In the genomic region with DNA sequence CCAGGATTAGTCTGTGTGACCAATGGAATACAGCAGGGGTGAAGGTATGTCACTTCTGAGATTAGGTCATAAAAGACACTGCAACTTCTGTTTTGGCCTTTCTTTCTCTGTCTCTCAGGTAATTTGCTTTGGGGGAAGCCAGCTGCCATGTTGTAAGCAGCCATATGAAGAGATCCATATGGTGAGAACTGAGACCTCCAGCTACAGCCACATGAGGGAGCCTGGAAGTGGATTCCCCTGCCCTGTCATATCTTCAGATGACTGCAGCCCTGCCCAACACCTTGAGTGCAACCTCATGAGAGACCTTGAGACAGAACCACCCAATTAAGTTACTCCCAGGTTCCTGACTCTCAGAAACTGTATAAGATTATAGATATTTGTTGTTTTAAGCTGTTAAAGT, we compare ENCODE assay signal across 2 cellular contexts.
TF ChIP-seq lines count a peak whose summit lies in the region.

No MANE protein-coding gene starts in this region.

TF ChIP-seq in HCT116, 20 proteins besides CTCF, POLR2A, EP300 and RAD21:
- no peak for TF ChIP-seq ZNF274 (IDR thresholded peaks at IDR 0.05; ENCODE audit: low read depth, low read length)
- TF ChIP-seq, protein P1, sequence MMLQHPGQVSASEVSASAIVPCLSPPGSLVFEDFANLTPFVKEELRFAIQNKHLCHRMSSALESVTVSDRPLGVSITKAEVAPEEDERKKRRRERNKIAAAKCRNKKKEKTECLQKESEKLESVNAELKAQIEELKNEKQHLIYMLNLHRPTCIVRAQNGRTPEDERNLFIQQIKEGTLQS (IDR thresholded peaks at IDR 0.05) = no peak
- no peak for TF ChIP-seq FOSL1 (IDR thresholded peaks at IDR 0.05; ENCODE audit: low read depth)
- TF ChIP-seq JUND (IDR thresholded peaks at IDR 0.05) = no peak
- TF ChIP-seq ZFX (IDR thresholded peaks at IDR 0.05) = no peak
- TF ChIP-seq EZH2phosphoT487 (IDR thresholded peaks at IDR 0.05; ENCODE audit: borderline replicate concordance) = no peak
- no peak for TF ChIP-seq SIN3A (IDR thresholded peaks at IDR 0.05; ENCODE audit: low read depth)
- no peak for TF ChIP-seq SP1 (IDR thresholded peaks at IDR 0.05; ENCODE audit: low read depth)
- no peak for TF ChIP-seq CBX3 (IDR thresholded peaks at IDR 0.05; ENCODE audit: low read depth)
- TF ChIP-seq, protein P2, sequence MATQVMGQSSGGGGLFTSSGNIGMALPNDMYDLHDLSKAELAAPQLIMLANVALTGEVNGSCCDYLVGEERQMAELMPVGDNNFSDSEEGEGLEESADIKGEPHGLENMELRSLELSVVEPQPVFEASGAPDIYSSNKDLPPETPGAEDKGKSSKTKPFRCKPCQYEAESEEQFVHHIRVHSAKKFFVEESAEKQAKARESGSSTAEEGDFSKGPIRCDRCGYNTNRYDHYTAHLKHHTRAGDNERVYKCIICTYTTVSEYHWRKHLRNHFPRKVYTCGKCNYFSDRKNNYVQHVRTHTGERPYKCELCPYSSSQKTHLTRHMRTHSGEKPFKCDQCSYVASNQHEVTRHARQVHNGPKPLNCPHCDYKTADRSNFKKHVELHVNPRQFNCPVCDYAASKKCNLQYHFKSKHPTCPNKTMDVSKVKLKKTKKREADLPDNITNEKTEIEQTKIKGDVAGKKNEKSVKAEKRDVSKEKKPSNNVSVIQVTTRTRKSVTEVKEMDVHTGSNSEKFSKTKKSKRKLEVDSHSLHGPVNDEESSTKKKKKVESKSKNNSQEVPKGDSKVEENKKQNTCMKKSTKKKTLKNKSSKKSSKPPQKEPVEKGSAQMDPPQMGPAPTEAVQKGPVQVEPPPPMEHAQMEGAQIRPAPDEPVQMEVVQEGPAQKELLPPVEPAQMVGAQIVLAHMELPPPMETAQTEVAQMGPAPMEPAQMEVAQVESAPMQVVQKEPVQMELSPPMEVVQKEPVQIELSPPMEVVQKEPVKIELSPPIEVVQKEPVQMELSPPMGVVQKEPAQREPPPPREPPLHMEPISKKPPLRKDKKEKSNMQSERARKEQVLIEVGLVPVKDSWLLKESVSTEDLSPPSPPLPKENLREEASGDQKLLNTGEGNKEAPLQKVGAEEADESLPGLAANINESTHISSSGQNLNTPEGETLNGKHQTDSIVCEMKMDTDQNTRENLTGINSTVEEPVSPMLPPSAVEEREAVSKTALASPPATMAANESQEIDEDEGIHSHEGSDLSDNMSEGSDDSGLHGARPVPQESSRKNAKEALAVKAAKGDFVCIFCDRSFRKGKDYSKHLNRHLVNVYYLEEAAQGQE (IDR thresholded peaks at IDR 0.05; ENCODE audit: low read depth) = no peak

TF ChIP-seq in SK-N-SH, 30 proteins besides CTCF, POLR2A, EP300 and RAD21:
- TF ChIP-seq, protein P3, sequence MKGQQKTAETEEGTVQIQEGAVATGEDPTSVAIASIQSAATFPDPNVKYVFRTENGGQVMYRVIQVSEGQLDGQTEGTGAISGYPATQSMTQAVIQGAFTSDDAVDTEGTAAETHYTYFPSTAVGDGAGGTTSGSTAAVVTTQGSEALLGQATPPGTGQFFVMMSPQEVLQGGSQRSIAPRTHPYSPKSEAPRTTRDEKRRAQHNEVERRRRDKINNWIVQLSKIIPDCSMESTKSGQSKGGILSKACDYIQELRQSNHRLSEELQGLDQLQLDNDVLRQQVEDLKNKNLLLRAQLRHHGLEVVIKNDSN (IDR thresholded peaks at IDR 0.05; ENCODE audit: borderline replicate concordance, low read depth) = no peak
- TF ChIP-seq JUND (IDR thresholded peaks at IDR 0.05) (no peak), CHD2 (IDR thresholded peaks at IDR 0.05; ENCODE audit: low read length, partially characterized antibody) (no peak), FOSL2 (IDR thresholded peaks at IDR 0.05; ENCODE audit: borderline replicate concordance, low read depth) (no peak), POLR2AphosphoS5 (IDR thresholded peaks at IDR 0.05; ENCODE audit: low read depth, low read length) (no peak)
- TF ChIP-seq, protein P4, sequence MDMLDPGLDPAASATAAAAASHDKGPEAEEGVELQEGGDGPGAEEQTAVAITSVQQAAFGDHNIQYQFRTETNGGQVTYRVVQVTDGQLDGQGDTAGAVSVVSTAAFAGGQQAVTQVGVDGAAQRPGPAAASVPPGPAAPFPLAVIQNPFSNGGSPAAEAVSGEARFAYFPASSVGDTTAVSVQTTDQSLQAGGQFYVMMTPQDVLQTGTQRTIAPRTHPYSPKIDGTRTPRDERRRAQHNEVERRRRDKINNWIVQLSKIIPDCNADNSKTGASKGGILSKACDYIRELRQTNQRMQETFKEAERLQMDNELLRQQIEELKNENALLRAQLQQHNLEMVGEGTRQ (IDR thresholded peaks at IDR 0.05; ENCODE audit: borderline replicate concordance, low read depth, low read length) = no peak
